1 cellular context compared by ENCODE assay signal in genomic region chr12:111635524-111635923, GRCh38.
TF ChIP-seq lines count a peak whose summit lies in the region.

No MANE protein-coding gene starts in this region.

TF ChIP-seq in K562, 482 proteins besides CTCF, POLR2A, EP300 and RAD21 (continues in another document):
- TF ChIP-seq MAFG (tag; conservative IDR thresholded peaks at IDR 0.05), result peak; percentile 37
- peak; percentile 53; the same call in 1 of the 2 replicates for TF ChIP-seq ATF7 (IDR thresholded peaks at IDR 0.05)
- TF ChIP-seq TSHZ1 (CRISPR knock-in tag; IDR thresholded peaks at IDR 0.05), result no peak
- no peak for TF ChIP-seq SRSF9 (IDR thresholded peaks at IDR 0.05; ENCODE audit: borderline replicate concordance, low read depth, low read length)
- peak; percentile 53; the same call in 1 of the 2 replicates for TF ChIP-seq JUND (IDR thresholded peaks at IDR 0.05; ENCODE audit: borderline replicate concordance, low read depth, low read length)
- TF ChIP-seq JUND (tag; IDR thresholded peaks at IDR 0.05; ENCODE audit: borderline replicate concordance, low read depth, low read length), result peak; percentile 54; the same call in 1 of the 3 replicates
- TF ChIP-seq ZKSCAN1 (IDR thresholded peaks at IDR 0.05; ENCODE audit: low read depth, low read length), result peak; percentile 44; the same call in 1 of the 2 replicates
- TF ChIP-seq ZNF592 (IDR thresholded peaks at IDR 0.05), result peak; percentile 77
- TF ChIP-seq TCF3 (CRISPR knock-in tag; IDR thresholded peaks at IDR 0.05), result peak; percentile 39
- no peak for TF ChIP-seq ZNF140 (CRISPR knock-in tag; IDR thresholded peaks at IDR 0.05)
- TF ChIP-seq NFE2 (IDR thresholded peaks at IDR 0.05; ENCODE audit: low read depth), result peak; percentile 83
- TF ChIP-seq MBD1 (CRISPR knock-in tag; IDR thresholded peaks at IDR 0.05), result no peak
- TF ChIP-seq NR2C2 (CRISPR knock-in tag; IDR thresholded peaks at IDR 0.05), result no peak
- TF ChIP-seq NR2C2 (tag; IDR thresholded peaks at IDR 0.05), result 0 out of 2 replicates have a peak, but pooled peaks have one; percentile 4
- TF ChIP-seq MTA3 (IDR thresholded peaks at IDR 0.05; ENCODE audit: borderline replicate concordance), result peak; percentile 52; the same call in 1 of the 2 replicates
- TF ChIP-seq ZFP1 (CRISPR knock-in tag; IDR thresholded peaks at IDR 0.05), result no peak
- TF ChIP-seq KDM1A (IDR thresholded peaks at IDR 0.05), result peak; percentile 62 to 79; a peak in 3 of 4 replicates
- 0 out of 4 replicates have a peak, but pooled peaks of 1 of the 2 experiments have one; percentile 18 for TF ChIP-seq NRF1 (conservative IDR thresholded peaks at IDR 0.05 in 1 of 2, IDR thresholded peaks at IDR 0.05 in 1 of 2)
- TF ChIP-seq AFF4 (CRISPR knock-in tag; IDR thresholded peaks at IDR 0.05), result peak; percentile 65; the same call in 1 of the 2 replicates
- TF ChIP-seq NCOR1 (IDR thresholded peaks at IDR 0.05), result 0 out of 2 replicates have a peak, but pooled peaks have one; percentile 24
- TF ChIP-seq SOX6 (IDR thresholded peaks at IDR 0.05), result peak; percentile 56; the same call in 1 of the 2 replicates
- peak; percentile 10; the same call in 1 of the 2 replicates for TF ChIP-seq NFIC (IDR thresholded peaks at IDR 0.05)
- peak in 1 of 2 experiments; percentile 51; a peak in 1 of 4 replicates for TF ChIP-seq ZNF639 (CRISPR knock-in tag; conservative IDR thresholded peaks at IDR 0.05 in 1 of 2, IDR thresholded peaks at IDR 0.05 in 1 of 2)
- no peak; the same call in 1 of the 2 replicates for TF ChIP-seq PHF8 (IDR thresholded peaks at IDR 0.05; ENCODE audit: borderline replicate concordance, low read length)
- TF ChIP-seq ARID3A (IDR thresholded peaks at IDR 0.05; ENCODE audit: borderline replicate concordance, low read depth, low read length), result 0 out of 2 replicates have a peak, but pooled peaks have one; percentile 33
- peak in 1 of 3 experiments; percentile 68 for TF ChIP-seq YY1 (IDR thresholded peaks at IDR 0.05; ENCODE audit: borderline replicate concordance in 1 of 3, control insufficient read depth in 1 of 3, extremely low read depth in 1 of 3, insufficient read depth in 3 of 3, insufficient read length in 1 of 3, insufficient replicate concordance in 2 of 3, low read depth in 1 of 3, low read length in 2 of 3)
- TF ChIP-seq BCL6 (CRISPR knock-in tag; IDR thresholded peaks at IDR 0.05), result no peak
- TF ChIP-seq PCBP2 (IDR thresholded peaks at IDR 0.05; ENCODE audit: low read depth, low read length, poor library complexity, severe bottlenecking), result no peak
- TF ChIP-seq SNRNP70 (optimal IDR thresholded peaks at IDR 0.05; ENCODE audit: low read depth, low read length), result no peak
- peak; percentile 34 for TF ChIP-seq FOSL1 (tag; conservative IDR thresholded peaks at IDR 0.05)
- no peak for TF ChIP-seq NR2C1 (IDR thresholded peaks at IDR 0.05)
- TF ChIP-seq NR2C1 (tag; IDR thresholded peaks at IDR 0.05), result peak; percentile 20; the same call in 1 of the 2 replicates
- peak; percentile 74 for TF ChIP-seq CREM (IDR thresholded peaks at IDR 0.05; ENCODE audit: low read depth)
- TF ChIP-seq CBFA2T2 (conservative IDR thresholded peaks at IDR 0.05), result peak; percentile 55
- no peak for TF ChIP-seq ZNF224 (CRISPR knock-in tag; IDR thresholded peaks at IDR 0.05)
- TF ChIP-seq ZNF609 (CRISPR knock-in tag; IDR thresholded peaks at IDR 0.05; ENCODE audit: borderline replicate concordance), result 0 out of 2 replicates have a peak, but pooled peaks have one; percentile 43
